Comparison of ENCODE assay signal across 1 cellular context in the genomic region with DNA sequence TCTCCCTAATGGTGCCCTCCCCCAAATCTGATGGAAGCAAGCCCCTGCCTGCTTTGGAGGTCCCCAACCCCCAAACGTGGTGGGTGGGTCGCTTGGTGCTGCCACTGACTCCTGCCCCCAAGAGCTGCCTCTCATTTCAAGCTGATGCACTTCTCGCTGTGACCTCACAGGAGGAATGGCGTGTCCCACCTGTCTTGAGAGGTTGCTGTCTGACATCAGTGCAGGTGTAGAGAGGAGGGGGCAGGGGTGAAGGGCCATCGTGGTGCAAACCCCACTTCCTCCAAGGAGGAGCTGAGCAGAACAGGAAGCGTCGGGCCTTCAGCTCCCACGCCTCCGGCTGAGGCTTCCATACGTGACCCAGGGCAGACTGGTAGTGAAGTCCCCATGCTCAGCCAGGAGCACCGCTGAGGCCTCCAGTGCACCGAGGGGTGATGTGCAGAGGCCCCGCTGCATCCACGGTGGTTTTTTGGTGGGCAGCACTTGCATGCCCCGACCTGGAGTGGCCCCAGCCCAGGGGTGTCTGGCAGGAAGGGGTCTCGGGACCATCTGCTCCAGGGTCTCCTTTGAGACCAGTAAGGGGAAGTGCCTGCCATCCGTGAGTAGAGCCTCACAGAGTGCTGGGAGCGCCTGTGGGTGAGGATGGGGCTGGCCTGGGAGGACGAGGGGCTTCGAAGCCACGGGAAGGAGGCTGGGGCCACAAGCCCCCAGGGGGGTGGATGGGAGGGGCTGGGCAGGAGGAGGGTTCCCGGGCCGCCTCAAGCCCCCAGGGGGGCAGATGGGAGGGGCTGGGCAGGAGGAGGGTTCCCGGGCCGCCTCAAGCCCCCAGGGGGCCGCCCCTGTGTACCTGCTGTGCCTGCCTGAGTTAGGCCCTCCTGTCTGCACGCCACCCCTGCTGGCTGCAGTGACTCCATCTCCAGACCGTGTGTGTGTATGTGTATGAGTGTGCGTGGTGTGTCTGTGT.
TF ChIP-seq lines count a peak whose summit lies in the region.

No MANE protein-coding gene starts in this region.

TF ChIP-seq in HEK293, 187 proteins besides CTCF, POLR2A, EP300 and RAD21 (continued from another document):
- TF ChIP-seq PRDM10 (tag by site-specific recombination; IDR thresholded peaks at IDR 0.05) (no peak), ZNF335 (tag by site-specific recombination; conservative IDR thresholded peaks at IDR 0.05) (no peak), ZNF302 (tag by site-specific recombination; IDR thresholded peaks at IDR 0.05; ENCODE audit: low read depth) (no peak), ZNF350 (tag by site-specific recombination; IDR thresholded peaks at IDR 0.05) (no peak), ZNF561 (tag by site-specific recombination; IDR thresholded peaks at IDR 0.05; ENCODE audit: borderline replicate concordance) (no peak), ZNF624 (tag by site-specific recombination; IDR thresholded peaks at IDR 0.05) (no peak), ZNF580 (tag by site-specific recombination; IDR thresholded peaks at IDR 0.05) (no peak), ZNF184 (tag by site-specific recombination; IDR thresholded peaks at IDR 0.05) (no peak), ZIC2 (tag by site-specific recombination; IDR thresholded peaks at IDR 0.05) (peak; percentile 81), ZNF791 (tag by site-specific recombination; IDR thresholded peaks at IDR 0.05) (no peak), ZNF488 (tag by site-specific recombination; IDR thresholded peaks at IDR 0.05) (no peak), ZNF768 (tag by site-specific recombination; IDR thresholded peaks at IDR 0.05) (no peak), ZNF596 (tag by site-specific recombination; IDR thresholded peaks at IDR 0.05) (no peak), ZBTB10 (tag by site-specific recombination; IDR thresholded peaks at IDR 0.05) (no peak), SP3 (tag by site-specific recombination; IDR thresholded peaks at IDR 0.05) (no peak), ZNF24 (tag by site-specific recombination; IDR thresholded peaks at IDR 0.05) (no peak), TSHZ1 (tag by site-specific recombination; IDR thresholded peaks at IDR 0.05; ENCODE audit: borderline replicate concordance) (no peak), ZNF777 (tag by site-specific recombination; IDR thresholded peaks at IDR 0.05; ENCODE audit: borderline replicate concordance) (no peak), ZNF404 (tag by site-specific recombination; IDR thresholded peaks at IDR 0.05) (no peak), KLF1 (tag by site-specific recombination; IDR thresholded peaks at IDR 0.05) (no peak), ZNF843 (tag by site-specific recombination; IDR thresholded peaks at IDR 0.05) (no peak), BCL11A (tag by site-specific recombination; IDR thresholded peaks at IDR 0.05; ENCODE audit: low read depth) (no peak), ZBTB7A (tag by site-specific recombination; IDR thresholded peaks at IDR 0.05; ENCODE audit: low read depth) (no peak), GLIS1 (tag by site-specific recombination; IDR thresholded peaks at IDR 0.05) (peak; percentile 62; the same call in 1 of the 2 replicates), KLF8 (tag by site-specific recombination; IDR thresholded peaks at IDR 0.05) (no peak), SCRT1 (tag by site-specific recombination; IDR thresholded peaks at IDR 0.05; ENCODE audit: borderline replicate concordance) (no peak)
- TF ChIP-seq, protein P1, sequence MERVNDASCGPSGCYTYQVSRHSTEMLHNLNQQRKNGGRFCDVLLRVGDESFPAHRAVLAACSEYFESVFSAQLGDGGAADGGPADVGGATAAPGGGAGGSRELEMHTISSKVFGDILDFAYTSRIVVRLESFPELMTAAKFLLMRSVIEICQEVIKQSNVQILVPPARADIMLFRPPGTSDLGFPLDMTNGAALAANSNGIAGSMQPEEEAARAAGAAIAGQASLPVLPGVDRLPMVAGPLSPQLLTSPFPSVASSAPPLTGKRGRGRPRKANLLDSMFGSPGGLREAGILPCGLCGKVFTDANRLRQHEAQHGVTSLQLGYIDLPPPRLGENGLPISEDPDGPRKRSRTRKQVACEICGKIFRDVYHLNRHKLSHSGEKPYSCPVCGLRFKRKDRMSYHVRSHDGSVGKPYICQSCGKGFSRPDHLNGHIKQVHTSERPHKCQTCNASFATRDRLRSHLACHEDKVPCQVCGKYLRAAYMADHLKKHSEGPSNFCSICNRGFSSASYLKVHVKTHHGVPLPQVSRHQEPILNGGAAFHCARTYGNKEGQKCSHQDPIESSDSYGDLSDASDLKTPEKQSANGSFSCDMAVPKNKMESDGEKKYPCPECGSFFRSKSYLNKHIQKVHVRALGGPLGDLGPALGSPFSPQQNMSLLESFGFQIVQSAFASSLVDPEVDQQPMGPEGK (tag by site-specific recombination; IDR thresholded peaks at IDR 0.05): peak; percentile 47; the same call in 1 of the 2 replicates
- TF ChIP-seq, protein P2, sequence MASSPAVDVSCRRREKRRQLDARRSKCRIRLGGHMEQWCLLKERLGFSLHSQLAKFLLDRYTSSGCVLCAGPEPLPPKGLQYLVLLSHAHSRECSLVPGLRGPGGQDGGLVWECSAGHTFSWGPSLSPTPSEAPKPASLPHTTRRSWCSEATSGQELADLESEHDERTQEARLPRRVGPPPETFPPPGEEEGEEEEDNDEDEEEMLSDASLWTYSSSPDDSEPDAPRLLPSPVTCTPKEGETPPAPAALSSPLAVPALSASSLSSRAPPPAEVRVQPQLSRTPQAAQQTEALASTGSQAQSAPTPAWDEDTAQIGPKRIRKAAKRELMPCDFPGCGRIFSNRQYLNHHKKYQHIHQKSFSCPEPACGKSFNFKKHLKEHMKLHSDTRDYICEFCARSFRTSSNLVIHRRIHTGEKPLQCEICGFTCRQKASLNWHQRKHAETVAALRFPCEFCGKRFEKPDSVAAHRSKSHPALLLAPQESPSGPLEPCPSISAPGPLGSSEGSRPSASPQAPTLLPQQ (tag by site-specific recombination; IDR thresholded peaks at IDR 0.05): peak; percentile 57; the same call in 1 of the 2 replicates
- TF ChIP-seq, protein P3, sequence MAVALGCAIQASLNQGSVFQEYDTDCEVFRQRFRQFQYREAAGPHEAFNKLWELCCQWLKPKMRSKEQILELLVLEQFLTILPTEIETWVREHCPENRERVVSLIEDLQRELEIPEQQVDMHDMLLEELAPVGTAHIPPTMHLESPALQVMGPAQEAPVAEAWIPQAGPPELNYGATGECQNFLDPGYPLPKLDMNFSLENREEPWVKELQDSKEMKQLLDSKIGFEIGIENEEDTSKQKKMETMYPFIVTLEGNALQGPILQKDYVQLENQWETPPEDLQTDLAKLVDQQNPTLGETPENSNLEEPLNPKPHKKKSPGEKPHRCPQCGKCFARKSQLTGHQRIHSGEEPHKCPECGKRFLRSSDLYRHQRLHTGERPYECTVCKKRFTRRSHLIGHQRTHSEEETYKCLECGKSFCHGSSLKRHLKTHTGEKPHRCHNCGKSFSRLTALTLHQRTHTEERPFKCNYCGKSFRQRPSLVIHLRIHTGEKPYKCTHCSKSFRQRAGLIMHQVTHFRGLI (tag by site-specific recombination; IDR thresholded peaks at IDR 0.05): no peak
- TF ChIP-seq, protein P4, sequence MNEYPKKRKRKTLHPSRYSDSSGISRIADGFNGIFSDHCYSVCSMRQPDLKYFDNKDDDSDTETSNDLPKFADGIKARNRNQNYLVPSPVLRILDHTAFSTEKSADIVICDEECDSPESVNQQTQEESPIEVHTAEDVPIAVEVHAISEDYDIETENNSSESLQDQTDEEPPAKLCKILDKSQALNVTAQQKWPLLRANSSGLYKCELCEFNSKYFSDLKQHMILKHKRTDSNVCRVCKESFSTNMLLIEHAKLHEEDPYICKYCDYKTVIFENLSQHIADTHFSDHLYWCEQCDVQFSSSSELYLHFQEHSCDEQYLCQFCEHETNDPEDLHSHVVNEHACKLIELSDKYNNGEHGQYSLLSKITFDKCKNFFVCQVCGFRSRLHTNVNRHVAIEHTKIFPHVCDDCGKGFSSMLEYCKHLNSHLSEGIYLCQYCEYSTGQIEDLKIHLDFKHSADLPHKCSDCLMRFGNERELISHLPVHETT (tag by site-specific recombination; IDR thresholded peaks at IDR 0.05): no peak
TF ChIP-seq in HEK293: peak in this region for 4.
